8 cellular contexts compared by ENCODE assay signal in genomic region chr10:3783721-3784432, GRCh38. TPM values are rescaled to one million over a fixed set of nuclear protein-coding genes. Genes with fewer than 3 reads are reported as not detected.
DNase-seq lines count a peak whose midpoint lies in the region; ATAC-seq and TF ChIP-seq lines count a peak whose summit lies in the region.

No MANE protein-coding gene starts in this region.

- H3K4me3 ChIP-seq in lower lobe of right lung (peak overlapping the region; percentile 90), thoracic aorta (peak overlapping the region; percentile 83)

- peaks cover 34% of the 10 kb centered on the region for H3K4me1 ChIP-seq in lower lobe of right lung
- H3K4me1 ChIP-seq in thoracic aorta (ENCODE audit: control insufficient read depth in 1 of 2, low read depth in 2 of 2) = peaks cover 6 to 21% of the 10 kb centered on the region in 2 donors

- DNase-seq in ELR (ENCODE audit: low read depth) (peak; percentile 71), NCI-H1092 treated with DMSO at 0.1 percent for 48 hours (lab: John Stamatoyannopoulos, UW) (peak; percentile 81), lower lobe of right lung (no peak), thoracic aorta (ENCODE audit: low spot score) (no peak), COLO829 (ENCODE audit: low spot score) (no peak)
- DNase-seq in T-helper 2 cell treated with Interferon-gamma antibody and Interleukin-4, amounts not matched to agents 5 μg/mL and 100 μg/mL, for 36 hours (ENCODE audit: low spot score) = no peak
- DNase-seq in effector CD4-positive, alpha-beta T cell = peak; percentile 31

- peak; percentile 0 to 1 for ATAC-seq in lower lobe of right lung
- no peak for ATAC-seq in thoracic aorta (ENCODE audit: insufficient number of reproducible peaks, low FRiP score, low read depth)
- ATAC-seq in GM21619 (IDR thresholded peaks at IDR 0.05; ENCODE audit: unreplicated experiment) = no peak

- H3K4me1 Mint-ChIP-seq in T-helper 2 cell treated with Interferon-gamma antibody and Interleukin-4, amounts not matched to agents 5 μg/mL and 100 μg/mL, for 36 hours (ENCODE audit: low read depth) = peaks cover 42% of the 10 kb centered on the region

- no peaks in the 10 kb centered on the region for H3K27me3 Mint-ChIP-seq in T-helper 2 cell treated with Interferon-gamma antibody and Interleukin-4, amounts not matched to agents 5 μg/mL and 100 μg/mL, for 36 hours (ENCODE audit: low read depth)

- TF ChIP-seq CTCF in lower lobe of right lung (IDR thresholded peaks at IDR 0.05) = no peak
- TF ChIP-seq CTCF in thoracic aorta (IDR thresholded peaks at IDR 0.05) = no peak

- no peaks in the 10 kb centered on the region for H3K9me3 ChIP-seq in lower lobe of right lung
- H3K9me3 ChIP-seq in thoracic aorta = no peaks in the 10 kb centered on the region

- H3K27me3 ChIP-seq in lower lobe of right lung (ENCODE audit: low read depth) = no peaks in the 10 kb centered on the region
- no peaks in the 10 kb centered on the region for H3K27me3 ChIP-seq in thoracic aorta (replicated peaks; ENCODE audit: insufficient read depth)

- H3K27ac ChIP-seq in lower lobe of right lung (peak overlapping the region; percentile 100), thoracic aorta (peak overlapping the region; percentile 96 to 99)

- peak overlapping the region; percentile 99 for H3K27ac Mint-ChIP-seq in T-helper 2 cell treated with Interferon-gamma antibody and Interleukin-4, amounts not matched to agents 5 μg/mL and 100 μg/mL, for 36 hours

- peaks cover 34% of the 10 kb centered on the region for H3K36me3 ChIP-seq in lower lobe of right lung
- peaks cover 31% of the 10 kb centered on the region for H3K36me3 ChIP-seq in thoracic aorta

- H3K36me3 Mint-ChIP-seq in T-helper 2 cell treated with Interferon-gamma antibody and Interleukin-4, amounts not matched to agents 5 μg/mL and 100 μg/mL, for 36 hours (ENCODE audit: low read depth) = peaks cover 58% of the 10 kb centered on the region

- peak overlapping the region; percentile 91 for H3K4me3 Mint-ChIP-seq in T-helper 2 cell treated with Interferon-gamma antibody and Interleukin-4, amounts not matched to agents 5 μg/mL and 100 μg/mL, for 36 hours

- peaks cover 1% of the 10 kb centered on the region for H3K9me3 Mint-ChIP-seq in T-helper 2 cell treated with Interferon-gamma antibody and Interleukin-4, amounts not matched to agents 5 μg/mL and 100 μg/mL, for 36 hours

- intact Hi-C loops in lower lobe of right lung (cut with DNase I) = no loop called here

RNA-seq across cellular contexts. Expression of gene KLF6, which starts 1.1 kb away (rescaled TPM):
- total RNA-seq in lower lobe of right lung (242 TPM), thoracic aorta (100 to 1,000 TPM; 170 to 201 TPM)

Comparison
In these comparisons a context has a peak if more than half of its experiments do, and no peak if none do; other contexts are left out.
1. DNase-seq: peak in ELR (single experiment), NCI-H1092 treated with DMSO at 0.1 percent for 48 hours (single experiment) and effector CD4-positive, alpha-beta T cell (single experiment); none in T-helper 2 cell treated with Interferon-gamma antibody and Interleukin-4, amounts not matched to agents 5 μg/mL and 100 μg/mL, for 36 hours (single experiment), lower lobe of right lung (single experiment), thoracic aorta (single experiment) and COLO829 (single experiment).
2. ATAC-seq: peak in lower lobe of right lung (2 of 2); none in thoracic aorta (single experiment) and GM21619 (single experiment).